22 cellular contexts compared by ENCODE assay signal in genomic region chr11:36471577-36471976, GRCh38. TPM values are rescaled to one million over a fixed set of nuclear protein-coding genes. Genes with fewer than 3 reads are reported as not detected.
DNase-seq lines count a peak whose midpoint lies in the region; ATAC-seq and TF ChIP-seq lines count a peak whose summit lies in the region.
"Had no signal": no experiment of that assay in that cellular context is flagged by ENCODE, and none has a peak within 500 bp of the region (broad histone marks: within the 10 kb centered on the region; RNA-seq: fewer than 3 reads in every experiment).

No MANE protein-coding gene starts in this region.

- H2BK12ac ChIP-seq in mesenchymal stem cell (ENCODE audit: low read length in 2 of 2): no peak overlapping the region

- H4K5ac ChIP-seq in IMR-90 (ENCODE audit: low read depth, low read length): no peak overlapping the region

- H3K79me1 ChIP-seq in IMR-90 (ENCODE audit: low read depth in 1 of 2, low read length in 2 of 2) (no peaks in the 10 kb centered on the region; a peak in 1 of 4 replicates), mesenchymal stem cell (replicated peaks; ENCODE audit: low read length, poor library complexity, severe bottlenecking) (no peaks in the 10 kb centered on the region)

- H3K27me3 ChIP-seq in IMR-90 (ENCODE audit: control insufficient read depth, insufficient read depth, low read length) (no peaks in the 10 kb centered on the region), PC-3 (ENCODE audit: low read length) (no peaks in the 10 kb centered on the region), mesenchymal stem cell (ENCODE audit: control insufficient read depth in 1 of 2, insufficient read depth in 1 of 2, low read length in 2 of 2) (peaks cover 0 to 3% of the 10 kb centered on the region in 2 experiments)

- ATAC-seq in IMR-90 (ENCODE audit: low read depth) (no peak), PC-3 (no peak), HG03175 (IDR thresholded peaks at IDR 0.05; ENCODE audit: unreplicated experiment) (no peak)
- ATAC-seq in central memory CD8-positive, alpha-beta T cell (replicated peaks; ENCODE audit: extremely low read depth, poor library complexity, severe bottlenecking): no peak

- H3K14ac ChIP-seq in IMR-90 (replicated peaks; ENCODE audit: low read depth, low read length) (0 out of 2 replicates have a peak overlapping the region, but pooled peaks have one; percentile 21), mesenchymal stem cell (ENCODE audit: low read length in 2 of 2) (no peak overlapping the region)

- no peak overlapping the region for H4K8ac ChIP-seq in IMR-90 (ENCODE audit: low read depth in 2 of 2, low read length in 2 of 2)
- H4K8ac ChIP-seq in mesenchymal stem cell (ENCODE audit: low read length): no peak overlapping the region

- TF ChIP-seq POLR2A in IMR-90 (IDR thresholded peaks at IDR 0.05; ENCODE audit: low read depth, low read length): no peak

- no peak overlapping the region for H3K4me3 ChIP-seq in HEK293 (ENCODE audit: low read depth, low read length)
- no peak overlapping the region for H3K4me3 ChIP-seq in IMR-90 (ENCODE audit: insufficient read depth, low read depth, low read length)
- no peak overlapping the region for H3K4me3 ChIP-seq in PC-3 (ENCODE audit: low read length)
- H3K4me3 ChIP-seq in mesenchymal stem cell (ENCODE audit: insufficient read depth in 1 of 2, low read depth in 1 of 2, low read length in 2 of 2): no peak overlapping the region
- H3K4me3 ChIP-seq: GM23248, HAP-1, SK-N-MC had no signal

- no peak overlapping the region for H3K9ac ChIP-seq in IMR-90 (ENCODE audit: low read depth, low read length)
- H3K9ac ChIP-seq in PC-3 (ENCODE audit: low read length): no peak overlapping the region
- H3K9ac ChIP-seq in mesenchymal stem cell (ENCODE audit: low read length): no peak overlapping the region
- H3K9ac ChIP-seq: GM23248, KMS-11 had no signal

- H3K23ac ChIP-seq in IMR-90 (ENCODE audit: low read depth, low read length) (no peak overlapping the region), mesenchymal stem cell (ENCODE audit: low read length in 2 of 2) (no peak overlapping the region)

- no peaks in the 10 kb centered on the region for H3K79me2 ChIP-seq in PC-3 (ENCODE audit: low read length)

- intact Hi-C loops in IMR-90 (cut with micrococcal nuclease): loop anchor here (10.0 kb wide), 1 partner anchor 427 kb away; no protein-coding TSS in a partner anchor
- intact Hi-C loops in PC-3 (cut with micrococcal nuclease): no loop called here

- peaks cover 9% of the 10 kb centered on the region for H3K36me3 Mint-ChIP-seq in central memory CD8-positive, alpha-beta T cell (ENCODE audit: insufficient read depth)
- H3K36me3 Mint-ChIP-seq in immature natural killer cell: peaks cover 0 to 19% (median 9%) of the 10 kb centered on the region in 3 donors

- H2BK15ac ChIP-seq in IMR-90 (ENCODE audit: low read depth, low read length) (no peak overlapping the region), mesenchymal stem cell (ENCODE audit: low read depth, poor library complexity, severe bottlenecking) (no peak overlapping the region)

- H3K4me3 Mint-ChIP-seq in central memory CD8-positive, alpha-beta T cell: no peak overlapping the region
- no peak overlapping the region for H3K4me3 Mint-ChIP-seq in immature natural killer cell

- H2AFZ ChIP-seq in IMR-90 (replicated peaks; ENCODE audit: low read length, poor library complexity) (no peak overlapping the region), PC-3 (ENCODE audit: low read length) (no peak overlapping the region), mesenchymal stem cell (ENCODE audit: low read depth, low read length) (no peak overlapping the region)
- H2AFZ ChIP-seq: GM23248 had no signal

- peaks cover 8% of the 10 kb centered on the region for H3K9me1 ChIP-seq in IMR-90 (ENCODE audit: insufficient read depth, low read length)

- H3K4ac ChIP-seq in IMR-90 (ENCODE audit: low read depth, low read length) (no peak overlapping the region), mesenchymal stem cell (ENCODE audit: low read depth in 1 of 2, low read length in 2 of 2) (no peak overlapping the region)

- no peaks in the 10 kb centered on the region for H3K9me3 ChIP-seq in HEK293 (ENCODE audit: control insufficient read depth, insufficient read depth, low read depth, low read length)
- H3K9me3 ChIP-seq in IMR-90 (ENCODE audit: control insufficient read depth, insufficient read depth, low read length): no peaks in the 10 kb centered on the region
- H3K9me3 ChIP-seq in PC-3 (ENCODE audit: low read length): no peaks in the 10 kb centered on the region
- no peaks in the 10 kb centered on the region for H3K9me3 ChIP-seq in mesenchymal stem cell (ENCODE audit: control insufficient read depth, low read length)
- H3K9me3 ChIP-seq: HAP-1 had no signal

- no peak overlapping the region; the same call in 1 of the 2 replicates for H2AK5ac ChIP-seq in IMR-90 (ENCODE audit: low read depth, low read length)
- H2AK5ac ChIP-seq in mesenchymal stem cell (ENCODE audit: low read length, severe bottlenecking): no peak overlapping the region

- H3F3A ChIP-seq in PC-3 (ENCODE audit: low read length, unreplicated experiment): no peaks in the 10 kb centered on the region

- H2BK5ac ChIP-seq in IMR-90 (ENCODE audit: low read depth, low read length, poor library complexity, severe bottlenecking): no peak overlapping the region
- no peak overlapping the region for H2BK5ac ChIP-seq in mesenchymal stem cell (ENCODE audit: low read depth, low read length, poor library complexity, severe bottlenecking)

- H2AK9ac ChIP-seq in IMR-90 (replicated peaks; ENCODE audit: low read depth, low read length, poor library complexity): no peak overlapping the region

- CTCF ChIA-PET in HEK293 (lab: Yijun Ruan, JAX): interaction anchor here (1.3 to 4.7 kb wide), 4 partner anchors 21 to 179 kb away, joined by 4 to 28 read pairs (median 4); no protein-coding TSS in a partner anchor
- CTCF ChIA-PET in IMR-90 (lab: Yijun Ruan, JAX): no interaction called here
- CTCF ChIA-PET in PC-3 (lab: Charles Lee): no interaction called here

- dilution Hi-C loops in IMR-90 (cut with HindIII; ENCODE audit: low sequenced_read_pairs, unreplicated experiment): no loop called here

- no peaks in the 10 kb centered on the region for H3K36me3 ChIP-seq in HEK293 (ENCODE audit: control insufficient read depth in 2 of 2, insufficient read depth in 1 of 2, low read length in 2 of 2)
- no peaks in the 10 kb centered on the region for H3K36me3 ChIP-seq in IMR-90 (ENCODE audit: control insufficient read depth, insufficient read depth, low read length)
- H3K36me3 ChIP-seq in PC-3 (ENCODE audit: low read depth, low read length): no peaks in the 10 kb centered on the region
- H3K36me3 ChIP-seq in mesenchymal stem cell (ENCODE audit: control insufficient read depth in 1 of 2, insufficient read depth in 2 of 2, low read depth in 1 of 2, low read length in 2 of 2): peaks cover 0 to 5% of the 10 kb centered on the region in 2 experiments
- H3K36me3 ChIP-seq: HAP-1 had no signal

- H3K18ac ChIP-seq in IMR-90 (ENCODE audit: low read depth, low read length) (no peak overlapping the region), mesenchymal stem cell (ENCODE audit: low read depth in 1 of 2, low read length in 2 of 2) (no peak overlapping the region)

- H3K9me2 ChIP-seq in PC-3 (replicated peaks; ENCODE audit: low read length): no peaks in the 10 kb centered on the region

- no peak for TF ChIP-seq RAD21 in IMR-90 (IDR thresholded peaks at IDR 0.05; ENCODE audit: low read length)

- H3K56ac ChIP-seq in IMR-90 (ENCODE audit: extremely low read depth, insufficient read depth, low read length): no peak overlapping the region

- H4K91ac ChIP-seq in IMR-90 (ENCODE audit: insufficient read depth, low read depth, low read length) (peak overlapping the region; percentile 14; the same call in 1 of the 2 replicates), mesenchymal stem cell (ENCODE audit: low read length) (no peak overlapping the region)

- H3K4me1 Mint-ChIP-seq in central memory CD8-positive, alpha-beta T cell: peaks cover 37% of the 10 kb centered on the region
- H3K4me1 Mint-ChIP-seq in immature natural killer cell: peaks cover 33 to 87% of the 10 kb centered on the region in 2 donors
- H3K4me1 Mint-ChIP-seq: CD4-positive, CD25-positive, alpha-beta regulatory T cell had no signal

- H3K27ac Mint-ChIP-seq in central memory CD8-positive, alpha-beta T cell (ENCODE audit: low read depth): peak overlapping the region; percentile 3
- H3K27ac Mint-ChIP-seq in immature natural killer cell: peak overlapping the region; percentile 7 to 91 (median 80)

- in situ Hi-C loops in IMR-90 (cut with MboI; ENCODE audit: low sequenced_read_pairs): loop anchor here (5.0 to 25.0 kb wide), 3 partner anchors 94 to 859 kb away; partner anchors contain the start of gene FJX1

- H2BK120ac ChIP-seq in IMR-90 (ENCODE audit: low read depth, low read length): no peak overlapping the region
- H2BK120ac ChIP-seq in mesenchymal stem cell (ENCODE audit: low read depth, low read length): no peak overlapping the region

- no peaks in the 10 kb centered on the region for H3K27me3 Mint-ChIP-seq in central memory CD8-positive, alpha-beta T cell
- peaks cover 2 to 13% (median 11%) of the 10 kb centered on the region in 3 donors for H3K27me3 Mint-ChIP-seq in immature natural killer cell (ENCODE audit: low read depth in 3 of 3)
- H3K27me3 Mint-ChIP-seq: CD4-positive, CD25-positive, alpha-beta regulatory T cell had no signal

- BruUV-seq in IMR-90 (replicated peaks; lab: Mats Ljungman, UMichigan): no TSS peak
- BruUV-seq in PC-3 (replicated peaks; lab: Mats Ljungman, UMichigan): no TSS peak

- DNase-seq in IMR-90 (no peak), immature natural killer cell (no peak), PC-3 (no peak), mesenchymal stem cell (no peak)
- no peak for DNase-seq in central memory CD8-positive, alpha-beta T cell (ENCODE audit: low spot score in 2 of 2)
- DNase-seq in activated naive CD4-positive, alpha-beta T cell treated with anti-CD3 and anti-CD28 coated beads, Interleukin-2, amount 50 U/mL, for 16 hours: no peak
- DNase-seq: CD4-positive, CD25-positive, alpha-beta regulatory T cell; COR-L47; GM23248; MV-4-11; NCI-H1417 treated with DMSO at 0.1 percent for 48 hours; NCI-H187; NCI-H345; NCI-H524; NCI-H774; Right ventricle myocardium superior; SW 1271 had no signal

- no peaks in the 10 kb centered on the region for H4K20me1 ChIP-seq in IMR-90 (ENCODE audit: insufficient read depth, low read length)
- H4K20me1 ChIP-seq in PC-3 (ENCODE audit: low read length): no peaks in the 10 kb centered on the region

- H3K4me2 ChIP-seq in IMR-90 (ENCODE audit: low read depth, low read length) (no peak overlapping the region), PC-3 (ENCODE audit: low read length) (no peak overlapping the region), mesenchymal stem cell (ENCODE audit: low read length, poor library complexity, severe bottlenecking) (no peak overlapping the region)
- H3K4me2 ChIP-seq: KMS-11 had no signal

- H3K9me3 Mint-ChIP-seq in central memory CD8-positive, alpha-beta T cell: no peaks in the 10 kb centered on the region
- H3K9me3 Mint-ChIP-seq in immature natural killer cell: peaks cover 0 to 1% (median 0%) of the 10 kb centered on the region in 6 donors
- H3K9me3 Mint-ChIP-seq: CD4-positive, CD25-positive, alpha-beta regulatory T cell had no signal

- WGBS in IMR-90 (ENCODE audit: extremely low coverage in 2 of 2, insufficient read length in 1 of 2), 2 experiments: no CpG with 5 or more reads among the region's 1 CpG
- WGBS in mesenchymal stem cell: 94% methylated on average over 1 of the region's 1 CpG

- POLR2A ChIA-PET in HEK293 (lab: Yijun Ruan, JAX) (no interaction called here), IMR-90 (lab: Charles Lee; ENCODE audit: unreplicated experiment) (no interaction called here), PC-3 (lab: Charles Lee; ENCODE audit: unreplicated experiment) (no interaction called here)

- H3K27ac ChIP-seq in HEK293 (ENCODE audit: extremely low read depth, low read depth, low read length) (no peak overlapping the region), IMR-90 (ENCODE audit: insufficient read depth, low read length) (no peak overlapping the region), PC-3 (ENCODE audit: low read length) (no peak overlapping the region), mesenchymal stem cell (ENCODE audit: low read length, poor library complexity, severe bottlenecking) (no peak overlapping the region)
- H3K27ac ChIP-seq: GM23248, KMS-11, SK-N-MC had no signal

- no peak for TF ChIP-seq CTCF in HEK293 (tag by site-specific recombination; IDR thresholded peaks at IDR 0.05)
- no peak for TF ChIP-seq CTCF in IMR-90 (conservative IDR thresholded peaks at IDR 0.05; ENCODE audit: low read depth, low read length)
- no peak for TF ChIP-seq CTCF in PC-3 (conservative IDR thresholded peaks at IDR 0.05; ENCODE audit: low read depth, low read length)

- H3K4me1 ChIP-seq in HEK293 (ENCODE audit: control insufficient read depth, insufficient read depth, low read length) (no peaks in the 10 kb centered on the region), IMR-90 (ENCODE audit: control insufficient read depth, insufficient read depth, low read length) (peaks cover 6% of the 10 kb centered on the region), PC-3 (ENCODE audit: insufficient read depth, low read length) (no peaks in the 10 kb centered on the region), mesenchymal stem cell (ENCODE audit: control insufficient read depth, insufficient read depth, low read depth, low read length) (peaks cover 14% of the 10 kb centered on the region)
- H3K4me1 ChIP-seq: HAP-1 had no signal

- H2BK20ac ChIP-seq in IMR-90 (ENCODE audit: low read depth, low read length): peak overlapping the region; percentile 28; the same call in 1 of the 2 replicates

RNA-seq across cellular contexts. Expression of gene TRAF6, which starts 38.5 kb away (rescaled TPM):
- total RNA-seq in IMR-90 (2012; rRNA removed) (15.3 and 17.6 TPM in 2 replicates), PC-3 (2014; rRNA removed) (4.0 and 4.1 TPM in 2 replicates)
- polyA plus RNA-seq in IMR-90 (2012; rRNA removed) (5.6 and 6.0 TPM in 2 replicates), immature natural killer cell (10 to 100 TPM; 11.3 to 20.0 (median 13.1) TPM)
- 1.5 and 1.9 TPM in 2 replicates for polyA plus RNA-seq in IMR-90 (2012; cell fraction: cytosol; rRNA removed)
- polyA plus RNA-seq in IMR-90 (2012; cell fraction: nucleus; rRNA removed; ENCODE audit: low replicate concordance): 1.4 and 10.2 TPM in 2 replicates
- 8.5 TPM for polyA plus RNA-seq in mesenchymal stem cell (2013, experiment 1 of 2)
- 8.5 TPM for polyA plus RNA-seq in mesenchymal stem cell (2013, experiment 2 of 2)
